ENCODE assay signal across 26 cellular contexts in the genomic region with DNA sequence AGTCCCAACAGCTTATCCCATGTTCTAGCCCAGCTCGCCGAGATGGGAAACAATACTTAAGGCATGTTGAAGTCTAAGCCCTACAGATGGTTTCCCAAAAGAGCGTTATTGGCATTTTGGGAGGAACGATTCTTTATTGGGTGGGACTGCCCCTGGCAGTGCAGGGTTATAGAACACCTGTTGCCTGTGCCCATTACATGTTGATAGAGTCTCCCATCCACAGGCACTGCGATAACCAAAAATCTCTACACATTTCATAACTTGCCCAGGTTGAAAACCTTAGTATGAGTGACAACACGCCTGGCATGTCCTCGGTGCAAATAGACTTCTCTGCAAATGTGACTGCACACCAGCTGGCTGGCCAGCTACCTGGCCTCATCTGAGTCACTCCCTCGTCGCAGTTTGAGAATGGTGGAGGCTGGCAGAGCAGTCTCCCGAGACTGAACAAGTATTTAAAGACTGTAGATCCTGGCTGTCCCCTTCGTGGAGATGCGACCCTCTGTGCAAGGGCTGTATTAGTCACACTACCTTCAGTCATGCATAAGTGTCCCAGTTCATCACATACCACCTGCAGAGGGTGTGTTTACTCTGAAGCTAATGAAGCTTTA. TPM values are rescaled to one million over a fixed set of nuclear protein-coding genes. Genes with fewer than 3 reads are reported as not detected.
DNase-seq lines count a peak whose midpoint lies in the region; ATAC-seq, FAIRE-seq and TF ChIP-seq lines count a peak whose summit lies in the region.
"Had no signal": no experiment of that assay in that cellular context is flagged by ENCODE, and none has a peak within 500 bp of the region (broad histone marks: within the 10 kb centered on the region; RNA-seq: fewer than 3 reads in every experiment).

No MANE protein-coding gene starts in this region.

- H3K9ac ChIP-seq in astrocyte (ENCODE audit: low read length) = no peak overlapping the region
- H3K9ac ChIP-seq: SK-N-SH had no signal

- DNase-seq in activated naive CD4-positive, alpha-beta T cell treated with anti-CD3 and anti-CD28 coated beads for 36 hours = peak; percentile 22
- no peak for DNase-seq in activated naive CD4-positive, alpha-beta T cell treated with Interleukin-2 at 50 U/mL for 16 hours
- DNase-seq in astrocyte (ENCODE audit: low read depth) (no peak), NCI-H524 treated with DMSO at 0.1 percent for 48 hours (lab: John Stamatoyannopoulos, UW) (no peak)
- no peak for DNase-seq in stimulated activated naive CD8-positive, alpha-beta T cell treated with anti-CD3 and anti-CD28 coated beads, Interleukin-15, amount 100 ng/mL, for 72 hours
- DNase-seq in activated CD4-positive, CD25-positive, alpha-beta regulatory T cell (lab: John Stamatoyannopoulos, UW) = no peak
- DNase-seq: dorsolateral prefrontal cortex, glutamatergic neuron, HCEC 1CT, MM.1S, NCI-H1436 treated with DMSO at 0.1 percent for 48 hours, NCI-H524, RPMI8226, SK-N-SH, substantia nigra had no signal

- H3K36me3 ChIP-seq in astrocyte (ENCODE audit: insufficient read depth, low read length) = no peaks in the 10 kb centered on the region
- H3K36me3 ChIP-seq: ascending aorta, neutrophil had no signal

- peaks cover 49% of the 10 kb centered on the region for H3K4me1 ChIP-seq in astrocyte (ENCODE audit: insufficient read depth, low read length)
- H3K4me1 ChIP-seq: ascending aorta had no signal

- CTCF ChIA-PET in activated naive CD4-positive, alpha-beta T cell treated with anti-CD3 and anti-CD28 coated beads for 36 hours (lab: Charles Lee) = interaction anchor here (0.8 to 1.2 kb wide), 4 partner anchors 11 to 200 kb away, joined by 3 to 4 read pairs (median 3); no protein-coding TSS in a partner anchor

- no peak overlapping the region for H3K27ac ChIP-seq in astrocyte (ENCODE audit: low read depth, low read length)
- H3K27ac ChIP-seq: ascending aorta, dorsolateral prefrontal cortex, neutrophil had no signal

- H3K27me3 Mint-ChIP-seq in activated naive CD4-positive, alpha-beta T cell treated with anti-CD3 and anti-CD28 coated beads for 36 hours (ENCODE audit: low read depth) = no peaks in the 10 kb centered on the region
- H3K27me3 Mint-ChIP-seq in IgD-negative memory B cell (no peaks in the 10 kb centered on the region), astrocyte (ENCODE audit: low read depth, unreplicated experiment) (no peaks in the 10 kb centered on the region)
- no peaks in the 10 kb centered on the region for H3K27me3 Mint-ChIP-seq in stimulated activated naive CD8-positive, alpha-beta T cell treated with anti-CD3 and anti-CD28 coated beads, Interleukin-15, amount 100 ng/mL, for 72 hours

- H3K27ac Mint-ChIP-seq in activated naive CD4-positive, alpha-beta T cell treated with anti-CD3 and anti-CD28 coated beads for 36 hours = peak overlapping the region; percentile 59
- H3K27ac Mint-ChIP-seq in IgD-negative memory B cell (peak overlapping the region; percentile 69 to 89 (median 71)), astrocyte (ENCODE audit: unreplicated experiment) (no peak overlapping the region)
- H3K27ac Mint-ChIP-seq in stimulated activated naive CD8-positive, alpha-beta T cell treated with anti-CD3 and anti-CD28 coated beads, Interleukin-15, amount 100 ng/mL, for 72 hours = no peak overlapping the region

- H3K4me2 ChIP-seq in astrocyte (ENCODE audit: low read length) = peak overlapping the region; percentile 36
- H3K4me2 ChIP-seq: SK-N-SH had no signal

- no peaks in the 10 kb centered on the region for H4K20me1 ChIP-seq in astrocyte (ENCODE audit: insufficient read depth, low read length)

- no peaks in the 10 kb centered on the region for H3K79me2 ChIP-seq in astrocyte (ENCODE audit: insufficient read depth, low read length)

- H3K4me1 Mint-ChIP-seq in activated naive CD4-positive, alpha-beta T cell treated with anti-CD3 and anti-CD28 coated beads for 36 hours (ENCODE audit: low read depth) = peaks cover 39% of the 10 kb centered on the region
- H3K4me1 Mint-ChIP-seq in IgD-negative memory B cell (peaks cover 40 to 47% (median 41%) of the 10 kb centered on the region in 3 donors), astrocyte (ENCODE audit: low read depth, unreplicated experiment) (no peaks in the 10 kb centered on the region)
- H3K4me1 Mint-ChIP-seq in stimulated activated naive CD8-positive, alpha-beta T cell treated with anti-CD3 and anti-CD28 coated beads, Interleukin-15, amount 100 ng/mL, for 72 hours = peaks cover 31% of the 10 kb centered on the region

- no peak for FAIRE-seq in astrocyte (lab: Jason Lieb, UNC)
- FAIRE-seq: GM12891 had no signal

- no peaks in the 10 kb centered on the region for H3K9me3 Mint-ChIP-seq in activated naive CD4-positive, alpha-beta T cell treated with anti-CD3 and anti-CD28 coated beads for 36 hours
- no peaks in the 10 kb centered on the region for H3K9me3 Mint-ChIP-seq in IgD-negative memory B cell
- no peaks in the 10 kb centered on the region for H3K9me3 Mint-ChIP-seq in astrocyte (ENCODE audit: unreplicated experiment)
- no peaks in the 10 kb centered on the region for H3K9me3 Mint-ChIP-seq in stimulated activated naive CD8-positive, alpha-beta T cell treated with anti-CD3 and anti-CD28 coated beads, Interleukin-15, amount 100 ng/mL, for 72 hours

- TF ChIP-seq CTCF in astrocyte (IDR thresholded peaks at IDR 0.05; ENCODE audit: insufficient read depth, low read depth, low read length) = no peak

- peaks cover 11% of the 10 kb centered on the region for H3K36me3 Mint-ChIP-seq in activated naive CD4-positive, alpha-beta T cell treated with anti-CD3 and anti-CD28 coated beads for 36 hours (ENCODE audit: low read depth)
- no peaks in the 10 kb centered on the region for H3K36me3 Mint-ChIP-seq in IgD-negative memory B cell
- no peaks in the 10 kb centered on the region for H3K36me3 Mint-ChIP-seq in astrocyte (ENCODE audit: low read depth, unreplicated experiment)

- no peaks in the 10 kb centered on the region for H3K27me3 ChIP-seq in astrocyte (ENCODE audit: insufficient read depth, low read length)
- H3K27me3 ChIP-seq: ascending aorta had no signal

- ATAC-seq in stimulated activated naive CD8-positive, alpha-beta T cell treated with anti-CD3 and anti-CD28 coated beads, Interleukin-15, amount 100 ng/mL, for 72 hours = no peak

- no peak overlapping the region for H3K4me3 Mint-ChIP-seq in activated naive CD4-positive, alpha-beta T cell treated with anti-CD3 and anti-CD28 coated beads for 36 hours
- peak overlapping the region in 2 of 4 donors; percentile 61 to 89 for H3K4me3 Mint-ChIP-seq in IgD-negative memory B cell
- H3K4me3 Mint-ChIP-seq in astrocyte (ENCODE audit: unreplicated experiment) = no peak overlapping the region
- peak overlapping the region; percentile 22 to 31 for H3K4me3 Mint-ChIP-seq in stimulated activated naive CD8-positive, alpha-beta T cell treated with anti-CD3 and anti-CD28 coated beads, Interleukin-15, amount 100 ng/mL, for 72 hours

- no peaks in the 10 kb centered on the region for H3K9me3 ChIP-seq in astrocyte (ENCODE audit: insufficient read depth, low read depth, low read length)
- H3K9me3 ChIP-seq: ascending aorta, neutrophil, SK-N-SH had no signal

- no peak overlapping the region for H3K4me3 ChIP-seq in astrocyte (ENCODE audit: insufficient read depth, low read depth, low read length)
- H3K4me3 ChIP-seq: ascending aorta, dorsolateral prefrontal cortex, skin epidermis had no signal

- no peak overlapping the region for H2AFZ ChIP-seq in astrocyte (ENCODE audit: low read depth, low read length)

- intact Hi-C loops in activated naive CD4-positive, alpha-beta T cell treated with anti-CD3 and anti-CD28 coated beads for 36 hours (cut with micrococcal nuclease) = loop anchor here (10.0 kb wide), 1 partner anchor 1214 kb away; no protein-coding TSS in a partner anchor

RNA-seq across cellular contexts. Expression of a gene that starts 18.7 kb away (rescaled TPM):
- total RNA-seq in activated naive CD4-positive, alpha-beta T cell treated with anti-CD3 and anti-CD28 coated beads for 36 hours = under 1 TPM; 0.44 to 0.67 TPM
- not detected for polyA plus RNA-seq in IgD-negative memory B cell
- total RNA-seq in astrocyte = not detected in 2 replicates
- total RNA-seq: endothelial cell of umbilical vein, kidney epithelial cell, lung microvascular endothelial cell, pulmonary artery endothelial cell, urinary bladder had no signal
- polyA plus RNA-seq: endothelial cell of umbilical vein, SK-N-SH had no signal

RNA-seq across cellular contexts. Expression of a gene that starts 39.8 kb away (rescaled TPM):
- not detected for total RNA-seq in activated naive CD4-positive, alpha-beta T cell treated with anti-CD3 and anti-CD28 coated beads for 36 hours
- polyA plus RNA-seq in IgD-negative memory B cell = not detected
- not detected in 2 replicates for total RNA-seq in astrocyte
- total RNA-seq: ascending aorta; endothelial cell of umbilical vein; kidney epithelial cell; lung microvascular endothelial cell; pulmonary artery endothelial cell; T-helper 2 cell treated with Interferon-gamma antibody and Interleukin-4, amounts not matched to agents 100 ng/mL and 5 ng/mL, for 36 hours; urinary bladder had no signal
- polyA plus RNA-seq: endothelial cell of umbilical vein, SK-N-SH, urinary bladder had no signal

Comparison
In these comparisons a context has a peak if more than half of its experiments do, and no peak if none do; other contexts are left out.
1. H3K27ac Mint-ChIP-seq: peak in activated naive CD4-positive, alpha-beta T cell treated with anti-CD3 and anti-CD28 coated beads for 36 hours (single experiment) and IgD-negative memory B cell (3 of 3); none in astrocyte (single experiment) and stimulated activated naive CD8-positive, alpha-beta T cell treated with anti-CD3 and anti-CD28 coated beads, Interleukin-15, amount 100 ng/mL, for 72 hours (0 of 2).
2. H3K4me3 Mint-ChIP-seq: peak in stimulated activated naive CD8-positive, alpha-beta T cell treated with anti-CD3 and anti-CD28 coated beads, Interleukin-15, amount 100 ng/mL, for 72 hours (2 of 2); none in activated naive CD4-positive, alpha-beta T cell treated with anti-CD3 and anti-CD28 coated beads for 36 hours (single experiment) and astrocyte (single experiment).